In genomic region chr12:120134307-120134980, GRCh38 we compare ENCODE assay signal across 2 cellular contexts.
TF ChIP-seq lines count a peak whose summit lies in the region.

No MANE protein-coding gene starts in this region.

TF ChIP-seq in GM23338, 12 proteins besides CTCF, POLR2A, EP300 and RAD21 (continued from another document):
- no peak for TF ChIP-seq EZH2 (IDR thresholded peaks at IDR 0.05; ENCODE audit: low read depth, unreplicated experiment)

TF ChIP-seq in K562, 482 proteins besides CTCF, POLR2A, EP300 and RAD21 (continued from another document):
- no peak for TF ChIP-seq ZBTB43 (CRISPR knock-in tag; IDR thresholded peaks at IDR 0.05)
